ENCODE assay signal across 8 cellular contexts in genomic region chr15:101128191-101128590, GRCh38.
DNase-seq lines count a peak whose midpoint lies in the region; ATAC-seq, FAIRE-seq and TF ChIP-seq lines count a peak whose summit lies in the region.

No MANE protein-coding gene starts in this region.

- FAIRE-seq in RCC 7860 (lab: Jason Lieb, UNC) = peak; percentile 32

- H3K27me3 ChIP-seq in DOHH2 (ENCODE audit: control insufficient read depth, low read length) (no peaks in the 10 kb centered on the region), psoas muscle (ENCODE audit: insufficient read depth in 3 of 3, low read length in 2 of 3) (peaks cover 0 to 4% (median 0%) of the 10 kb centered on the region in 3 donors)

- H3K27ac ChIP-seq in DOHH2 (ENCODE audit: low read depth, low read length) (peak overlapping the region; percentile 92), epithelial cell of prostate (peak overlapping the region; percentile 70), psoas muscle (peak overlapping the region; percentile 56)

- H3K9me3 ChIP-seq in DOHH2 (ENCODE audit: control insufficient read depth, insufficient read depth, low read length) = no peaks in the 10 kb centered on the region
- H3K9me3 ChIP-seq in psoas muscle = peaks cover 9% of the 10 kb centered on the region

- peak overlapping the region; percentile 75 for H3K4me3 ChIP-seq in DOHH2 (ENCODE audit: low read length)
- no peak overlapping the region for H3K4me3 ChIP-seq in psoas muscle

- DNase-seq in RCC 7860 (ENCODE audit: low spot score) (peak; percentile 90), epithelial cell of prostate (ENCODE audit: low read depth, low spot score) (peak; percentile 74), psoas muscle (no peak), SKM-1 (lab: John Stamatoyannopoulos, UW; ENCODE audit: unreplicated experiment) (no peak), GM10266 (ENCODE audit: extremely low spot score) (no peak)

- H3F3A ChIP-seq in DOHH2 (ENCODE audit: control insufficient read depth, insufficient read depth) = peaks cover 15% of the 10 kb centered on the region

- ATAC-seq in psoas muscle = peak in 3 of 4 donors; percentile 53 to 72 (median 65)
- ATAC-seq in HG02759 (IDR thresholded peaks at IDR 0.05; ENCODE audit: unreplicated experiment) = no peak
- ATAC-seq in GM18907 (IDR thresholded peaks at IDR 0.05; ENCODE audit: unreplicated experiment) = no peak

- TF ChIP-seq CTCF in DOHH2 (IDR thresholded peaks at IDR 0.05; ENCODE audit: low read depth, low read length, poor library complexity, severe bottlenecking) = no peak
- no peak for TF ChIP-seq CTCF in psoas muscle (IDR thresholded peaks at IDR 0.05)
- TF ChIP-seq CTCF in GM10266 (IDR thresholded peaks at IDR 0.05; ENCODE audit: control insufficient read depth, insufficient read depth, low read depth, missing control alignments) = no peak

- peak overlapping the region; percentile 99 for H3K4me2 ChIP-seq in DOHH2 (ENCODE audit: low read length)

- intact Hi-C loops in psoas muscle (cut with DNase I) = loop anchor here in 1 of 2 donors (10.0 kb wide), 1 partner anchor 127 kb away; the partner anchor contains the start of gene CHSY1

- no peaks in the 10 kb centered on the region for H3K79me2 ChIP-seq in DOHH2 (ENCODE audit: control insufficient read depth, low read length)

- H3K9me2 ChIP-seq in DOHH2 (replicated peaks; ENCODE audit: control insufficient read depth, low read length) = no peaks in the 10 kb centered on the region

- peaks cover 58% of the 10 kb centered on the region for H3K4me1 ChIP-seq in DOHH2 (ENCODE audit: control insufficient read depth, low read length)
- H3K4me1 ChIP-seq in psoas muscle = peaks cover 8% of the 10 kb centered on the region

- H3K36me3 ChIP-seq in DOHH2 (ENCODE audit: control insufficient read depth, low read length) (no peaks in the 10 kb centered on the region), psoas muscle (ENCODE audit: insufficient read depth in 1 of 2, low read depth in 1 of 2) (no peaks in the 10 kb centered on the region)

- no peaks in the 10 kb centered on the region for H4K20me1 ChIP-seq in DOHH2 (ENCODE audit: control insufficient read depth, insufficient read depth, low read depth, low read length)

- 24 to 28% (median 25%) methylated on average over 7 of the region's 7 CpGs for WGBS in psoas muscle, 3 donors

Comparison
In these comparisons a context has a peak if more than half of its experiments do, and no peak if none do; other contexts are left out.
1. DNase-seq: peak in RCC 7860 (single experiment) and epithelial cell of prostate (single experiment); none in psoas muscle (0 of 2), SKM-1 (single experiment) and GM10266 (single experiment).
2. ATAC-seq: peak in psoas muscle (3 of 4); none in HG02759 (single experiment) and GM18907 (single experiment).
3. Peak in every context shown above with its lines, with median percentiles within 50 percentile points of each other: H3K27ac ChIP-seq.